Comparison of ENCODE assay signal across 1 cellular context in the genomic region with DNA sequence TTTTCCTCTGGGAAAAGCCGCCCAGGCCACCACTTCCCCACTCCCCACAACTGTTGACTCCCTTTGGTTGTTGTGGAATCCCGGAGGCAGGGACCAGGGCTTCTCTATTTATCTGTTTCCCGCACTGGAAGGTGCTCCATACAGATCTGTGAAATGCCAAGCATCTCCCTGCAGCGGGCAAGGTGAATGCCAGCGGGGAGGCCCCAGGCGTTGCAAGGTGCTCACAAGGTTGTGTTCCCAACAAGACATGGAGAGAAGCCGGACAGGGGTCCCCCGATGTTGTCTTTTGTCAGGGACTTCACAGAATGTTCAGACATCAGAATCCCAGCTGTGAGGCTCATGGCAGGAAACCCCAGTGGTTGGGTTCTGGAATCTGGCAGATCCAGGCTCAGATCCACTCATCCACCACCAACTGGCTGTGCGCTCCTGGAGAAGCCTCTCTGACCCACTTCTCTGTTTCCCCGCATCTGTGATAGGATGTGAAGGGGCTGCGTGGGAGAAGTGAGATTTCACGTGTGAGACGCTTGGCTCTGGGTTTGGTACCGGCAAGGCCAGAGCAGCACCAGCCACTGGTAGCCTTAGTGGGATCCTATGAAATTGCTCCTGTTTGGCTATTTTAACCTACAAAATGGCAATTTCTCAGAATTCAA.
TF ChIP-seq lines count a peak whose summit lies in the region.

No MANE protein-coding gene starts in this region.

TF ChIP-seq in IMR-90, 13 proteins besides CTCF, POLR2A, EP300 and RAD21:
- TF ChIP-seq NFE2L2 (IDR thresholded peaks at IDR 0.05; ENCODE audit: low read depth, low read length): no peak
- no peak for TF ChIP-seq MAFK (IDR thresholded peaks at IDR 0.05; ENCODE audit: low read depth, low read length)
- no peak for TF ChIP-seq SMC3 (IDR thresholded peaks at IDR 0.05; ENCODE audit: low read depth, low read length)
- TF ChIP-seq FOS (IDR thresholded peaks at IDR 0.05; ENCODE audit: low read depth, low read length): no peak
- no peak for TF ChIP-seq CHD1 (IDR thresholded peaks at IDR 0.05; ENCODE audit: low read depth, low read length)
- no peak for TF ChIP-seq BHLHE40 (IDR thresholded peaks at IDR 0.05; ENCODE audit: low read depth, low read length)
- no peak for TF ChIP-seq RCOR1 (IDR thresholded peaks at IDR 0.05; ENCODE audit: insufficient replicate concordance, low read length)
- TF ChIP-seq, protein P1, sequence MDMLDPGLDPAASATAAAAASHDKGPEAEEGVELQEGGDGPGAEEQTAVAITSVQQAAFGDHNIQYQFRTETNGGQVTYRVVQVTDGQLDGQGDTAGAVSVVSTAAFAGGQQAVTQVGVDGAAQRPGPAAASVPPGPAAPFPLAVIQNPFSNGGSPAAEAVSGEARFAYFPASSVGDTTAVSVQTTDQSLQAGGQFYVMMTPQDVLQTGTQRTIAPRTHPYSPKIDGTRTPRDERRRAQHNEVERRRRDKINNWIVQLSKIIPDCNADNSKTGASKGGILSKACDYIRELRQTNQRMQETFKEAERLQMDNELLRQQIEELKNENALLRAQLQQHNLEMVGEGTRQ (IDR thresholded peaks at IDR 0.05; ENCODE audit: low read depth, low read length): no peak
- TF ChIP-seq MXI1 (IDR thresholded peaks at IDR 0.05; ENCODE audit: borderline replicate concordance, low read depth, low read length): no peak
